In genomic region chr9:104864675-104865104, GRCh38 we compare ENCODE assay signal across 15 cellular contexts.
DNase-seq lines count a peak whose midpoint lies in the region; ATAC-seq and TF ChIP-seq lines count a peak whose summit lies in the region.
"Had no signal": no experiment of that assay in that cellular context is flagged by ENCODE, and none has a peak within 500 bp of the region (broad histone marks: within the 10 kb centered on the region; RNA-seq: fewer than 3 reads in every experiment).

No MANE protein-coding gene starts in this region.

- 64 to 72% methylated on average over 5 of the region's 5 CpGs for WGBS in tibial nerve, 2 donors

- H3K9me3 Mint-ChIP-seq in MCF 10A (ENCODE audit: unreplicated experiment) = no peaks in the 10 kb centered on the region
- H3K9me3 Mint-ChIP-seq: activated CD4-positive, alpha-beta T cell treated with anti-CD3 and anti-CD28 coated beads, Interleukin-2, amount 10 ng/mL, durations not matched to agents 24 days and 14 days; activated T-helper 2 cell treated with anti-CD3 and anti-CD28 coated beads, Interferon-gamma antibody, Interleukin-2, Interleukin-4, amounts not matched to agents 10 μg/mL and 5 μg/mL and 100 μg/mL, durations not matched to agents 14 hours and 24 hours and 36 hours had no signal

- peaks cover 24% of the 10 kb centered on the region for H3K4me1 Mint-ChIP-seq in MCF 10A (ENCODE audit: insufficient read depth, unreplicated experiment)

- TF ChIP-seq POLR2A in tibial nerve (IDR thresholded peaks at IDR 0.05) = no peak

- no peak overlapping the region for H3K4me3 Mint-ChIP-seq in MCF 10A (ENCODE audit: unreplicated experiment)
- H3K4me3 Mint-ChIP-seq: activated CD4-positive, alpha-beta T cell treated with anti-CD3 and anti-CD28 coated beads, Interleukin-2, amount 10 ng/mL, durations not matched to agents 24 days and 14 days had no signal

- no TSS peak for BruUV-seq in MCF 10A (replicated peaks; lab: Mats Ljungman, UMichigan)

- H3K27ac ChIP-seq in left lung = peak overlapping the region in 1 of 2 donors; percentile 26
- peak overlapping the region in 3 of 4 donors; percentile 2 to 53 (median 52) for H3K27ac ChIP-seq in tibial nerve

- H3K36me3 Mint-ChIP-seq in MCF 10A (ENCODE audit: insufficient read depth, unreplicated experiment) = no peaks in the 10 kb centered on the region

- in situ Hi-C loops in astrocyte of the spinal cord (cut with HindIII; ENCODE audit: low sequenced_read_pairs) = no loop called here

- H3K4me1 ChIP-seq in left lung = peaks cover 24 to 87% of the 10 kb centered on the region in 2 donors
- H3K4me1 ChIP-seq in tibial nerve = peaks cover 4 to 67% (median 34%) of the 10 kb centered on the region in 4 donors

- H3K36me3 ChIP-seq in left lung (no peaks in the 10 kb centered on the region), tibial nerve (peaks cover 0 to 40% (median 0%) of the 10 kb centered on the region in 3 donors)

- H3K4me3 ChIP-seq in astrocyte of the spinal cord (ENCODE audit: low read depth, low read length) (no peak overlapping the region), left lung (no peak overlapping the region), tibial nerve (no peak overlapping the region)

- H3K27me3 ChIP-seq in left lung (no peaks in the 10 kb centered on the region), tibial nerve (no peaks in the 10 kb centered on the region)

- H3K27me3 Mint-ChIP-seq in MCF 10A (ENCODE audit: insufficient read depth, unreplicated experiment) = no peaks in the 10 kb centered on the region
- H3K27me3 Mint-ChIP-seq: activated CD4-positive, alpha-beta T cell treated with anti-CD3 and anti-CD28 coated beads, Interleukin-2, amount 10 ng/mL, durations not matched to agents 24 days and 14 days had no signal

- POLR2A ChIA-PET in MCF 10A (lab: Yijun Ruan, JAX) = interaction anchor here (0.8 to 1.1 kb wide), 2 partner anchors 11 to 126 kb away, joined by 3 to 5 read pairs; no protein-coding TSS in a partner anchor

- TF ChIP-seq EP300 in tibial nerve (IDR thresholded peaks at IDR 0.05) = peak in 1 of 2 donors; percentile 48

- intact Hi-C loops in left lung (cut with DNase I) = loop anchor here in 1 of 2 donors (5.0 to 10.0 kb wide), 2 partner anchors 293 to 550 kb away; no protein-coding TSS in a partner anchor
- intact Hi-C loops in MCF 10A (cut with micrococcal nuclease) = loop anchor here (5.0 to 10.0 kb wide), 3 partner anchors 52 to 380 kb away; partner anchors contain the start of genes ABCA1 and SLC44A1

- DNase-seq in GM04503 (ENCODE audit: low read depth) (peak; percentile 66), astrocyte of the spinal cord (ENCODE audit: low read depth, low spot score) (peak; percentile 78), left lung (no peak), tibial nerve (ENCODE audit: low spot score in 2 of 2) (peak in 1 of 2 donors; percentile 29), MCF 10A (ENCODE audit: unreplicated experiment) (no peak), cerebellum (ENCODE audit: low spot score) (no peak), NCI-H2227 treated with DMSO at 0.1 percent for 48 hours (lab: John Stamatoyannopoulos, UW) (no peak)
- no peak for DNase-seq in stimulated activated CD4-positive, alpha-beta T cell treated with anti-CD3 and anti-CD28 coated beads, Interleukin-2, amount 100 ng/mL, for 48 hours
- DNase-seq: activated CD4-positive, alpha-beta T cell treated with anti-CD3 and anti-CD28 coated beads, Interleukin-2, amount 10 ng/mL, durations not matched to agents 24 days and 14 days; Caco-2; GOT3; kidney glomerular epithelial cell; NCI-H1417; NCI-H526 treated with DMSO at 0.1 percent for 48 hours had no signal

- H3K9me3 ChIP-seq in left lung (no peaks in the 10 kb centered on the region), tibial nerve (no peaks in the 10 kb centered on the region)
- H3K9me3 ChIP-seq: Caco-2 had no signal

- ATAC-seq in left lung = peak; percentile 4

- CTCF ChIA-PET in MCF 10A (lab: Yijun Ruan, JAX) = interaction anchor here (0.7 to 8.7 kb wide), 15 partner anchors 12 to 549 kb away, joined by 3 to 124 read pairs (median 7); no protein-coding TSS in a partner anchor

- TF ChIP-seq CTCF in astrocyte of the spinal cord (IDR thresholded peaks at IDR 0.05; ENCODE audit: low read depth, low read length) (no peak), left lung (IDR thresholded peaks at IDR 0.05) (no peak), tibial nerve (IDR thresholded peaks at IDR 0.05) (no peak), MCF 10A (IDR thresholded peaks at IDR 0.05; ENCODE audit: unreplicated experiment) (no peak)

- H3K27ac Mint-ChIP-seq in MCF 10A (ENCODE audit: low read depth, unreplicated experiment) = no peak overlapping the region
- H3K27ac Mint-ChIP-seq: activated CD4-positive, alpha-beta T cell treated with anti-CD3 and anti-CD28 coated beads, Interleukin-2, amount 10 ng/mL, durations not matched to agents 24 days and 14 days; activated T-helper 2 cell treated with anti-CD3 and anti-CD28 coated beads, Interferon-gamma antibody, Interleukin-2, Interleukin-4, amounts not matched to agents 10 μg/mL and 5 μg/mL and 100 μg/mL, durations not matched to agents 14 hours and 24 hours and 36 hours had no signal

Comparison
In these comparisons a context has a peak if more than half of its experiments do, and no peak if none do; other contexts are left out.
1. DNase-seq: peak in GM04503 (single experiment) and astrocyte of the spinal cord (single experiment); none in left lung (0 of 2), MCF 10A (single experiment), cerebellum (single experiment), NCI-H2227 treated with DMSO at 0.1 percent for 48 hours (single experiment) and stimulated activated CD4-positive, alpha-beta T cell treated with anti-CD3 and anti-CD28 coated beads, Interleukin-2, amount 100 ng/mL, for 48 hours (0 of 2).